ENCODE assay signal across 1 cellular context in the genomic region with DNA sequence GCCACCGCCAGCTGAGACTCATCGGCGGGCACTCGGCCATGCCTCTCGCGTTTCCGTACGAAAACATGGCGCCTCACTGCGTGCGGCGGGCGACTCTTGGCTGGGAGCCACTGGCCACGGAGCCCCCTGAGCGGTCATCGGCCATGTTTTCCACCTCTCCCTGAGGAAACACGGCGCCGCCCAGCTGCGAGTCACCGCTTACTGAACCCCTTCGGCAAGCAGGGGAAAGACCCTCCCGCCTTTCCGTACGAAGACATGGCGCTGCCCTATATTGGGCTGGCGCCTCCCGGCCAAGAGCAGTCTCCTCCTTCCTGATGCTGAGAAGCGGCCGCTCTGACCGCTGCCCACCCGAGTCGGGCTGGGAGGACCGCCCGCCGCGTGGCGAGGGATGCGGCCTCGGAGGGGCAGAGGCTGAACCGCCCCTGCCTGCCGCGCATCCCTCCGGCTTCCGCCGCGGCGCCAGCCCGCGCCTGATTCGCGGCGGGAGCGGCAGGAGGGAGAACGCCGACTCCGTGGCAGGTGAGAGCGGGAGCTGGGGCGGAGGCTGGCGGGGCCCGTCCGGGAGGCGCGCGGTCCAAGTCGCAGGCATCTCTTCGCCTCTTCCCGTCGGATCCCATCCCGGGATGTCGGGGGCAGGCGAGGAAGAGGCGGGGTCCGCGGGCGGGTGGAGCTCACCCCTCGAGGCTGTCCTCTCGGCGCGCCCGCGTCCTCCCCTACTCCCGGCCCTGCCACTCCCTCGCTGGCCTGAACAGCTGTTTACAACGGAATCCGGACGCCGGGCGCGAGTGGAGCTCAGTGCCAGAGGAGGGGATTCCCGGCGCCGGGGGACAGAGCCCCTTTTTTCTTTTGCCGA.
A peak's percentile ranks its signal among the peaks of the same experiment; 100 is the strongest.
TF ChIP-seq lines count a peak whose summit lies in the region.

A gene with protein sequence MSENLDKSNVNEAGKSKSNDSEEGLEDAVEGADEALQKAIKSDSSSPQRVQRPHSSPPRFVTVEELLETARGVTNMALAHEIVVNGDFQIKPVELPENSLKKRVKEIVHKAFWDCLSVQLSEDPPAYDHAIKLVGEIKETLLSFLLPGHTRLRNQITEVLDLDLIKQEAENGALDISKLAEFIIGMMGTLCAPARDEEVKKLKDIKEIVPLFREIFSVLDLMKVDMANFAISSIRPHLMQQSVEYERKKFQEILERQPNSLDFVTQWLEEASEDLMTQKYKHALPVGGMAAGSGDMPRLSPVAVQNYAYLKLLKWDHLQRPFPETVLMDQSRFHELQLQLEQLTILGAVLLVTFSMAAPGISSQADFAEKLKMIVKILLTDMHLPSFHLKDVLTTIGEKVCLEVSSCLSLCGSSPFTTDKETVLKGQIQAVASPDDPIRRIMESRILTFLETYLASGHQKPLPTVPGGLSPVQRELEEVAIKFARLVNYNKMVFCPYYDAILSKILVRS (plus strand): TSS at position 299 of the 853 bp plus-strand sequence. CDS start 4,202 bp downstream, outside the sequence.

TF ChIP-seq in K562, 482 proteins besides CTCF, POLR2A, EP300 and RAD21 (continued from another document and continues in another):
- TF ChIP-seq, protein P1, sequence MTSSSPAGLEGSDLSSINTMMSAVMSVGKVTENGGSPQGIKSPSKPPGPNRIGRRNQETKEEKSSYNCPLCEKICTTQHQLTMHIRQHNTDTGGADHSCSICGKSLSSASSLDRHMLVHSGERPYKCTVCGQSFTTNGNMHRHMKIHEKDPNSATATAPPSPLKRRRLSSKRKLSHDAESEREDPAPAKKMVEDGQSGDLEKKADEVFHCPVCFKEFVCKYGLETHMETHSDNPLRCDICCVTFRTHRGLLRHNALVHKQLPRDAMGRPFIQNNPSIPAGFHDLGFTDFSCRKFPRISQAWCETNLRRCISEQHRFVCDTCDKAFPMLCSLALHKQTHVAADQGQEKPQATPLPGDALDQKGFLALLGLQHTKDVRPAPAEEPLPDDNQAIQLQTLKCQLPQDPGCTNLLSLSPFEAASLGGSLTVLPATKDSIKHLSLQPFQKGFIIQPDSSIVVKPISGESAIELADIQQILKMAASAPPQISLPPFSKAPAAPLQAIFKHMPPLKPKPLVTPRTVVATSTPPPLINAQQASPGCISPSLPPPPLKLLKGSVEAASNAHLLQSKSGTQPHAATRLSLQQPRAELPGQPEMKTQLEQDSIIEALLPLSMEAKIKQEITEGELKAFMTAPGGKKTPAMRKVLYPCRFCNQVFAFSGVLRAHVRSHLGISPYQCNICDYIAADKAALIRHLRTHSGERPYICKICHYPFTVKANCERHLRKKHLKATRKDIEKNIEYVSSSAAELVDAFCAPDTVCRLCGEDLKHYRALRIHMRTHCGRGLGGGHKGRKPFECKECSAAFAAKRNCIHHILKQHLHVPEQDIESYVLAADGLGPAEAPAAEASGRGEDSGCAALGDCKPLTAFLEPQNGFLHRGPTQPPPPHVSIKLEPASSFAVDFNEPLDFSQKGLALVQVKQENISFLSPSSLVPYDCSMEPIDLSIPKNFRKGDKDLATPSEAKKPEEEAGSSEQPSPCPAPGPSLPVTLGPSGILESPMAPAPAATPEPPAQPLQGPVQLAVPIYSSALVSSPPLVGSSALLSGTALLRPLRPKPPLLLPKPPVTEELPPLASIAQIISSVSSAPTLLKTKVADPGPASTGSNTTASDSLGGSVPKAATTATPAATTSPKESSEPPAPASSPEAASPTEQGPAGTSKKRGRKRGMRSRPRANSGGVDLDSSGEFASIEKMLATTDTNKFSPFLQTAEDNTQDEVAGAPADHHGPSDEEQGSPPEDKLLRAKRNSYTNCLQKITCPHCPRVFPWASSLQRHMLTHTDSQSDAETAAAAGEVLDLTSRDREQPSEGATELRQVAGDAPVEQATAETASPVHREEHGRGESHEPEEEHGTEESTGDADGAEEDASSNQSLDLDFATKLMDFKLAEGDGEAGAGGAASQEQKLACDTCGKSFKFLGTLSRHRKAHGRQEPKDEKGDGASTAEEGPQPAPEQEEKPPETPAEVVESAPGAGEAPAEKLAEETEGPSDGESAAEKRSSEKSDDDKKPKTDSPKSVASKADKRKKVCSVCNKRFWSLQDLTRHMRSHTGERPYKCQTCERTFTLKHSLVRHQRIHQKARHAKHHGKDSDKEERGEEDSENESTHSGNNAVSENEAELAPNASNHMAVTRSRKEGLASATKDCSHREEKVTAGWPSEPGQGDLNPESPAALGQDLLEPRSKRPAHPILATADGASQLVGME (CRISPR knock-in tag; IDR thresholded peaks at IDR 0.05), result peak; percentile 60; the same call in 1 of the 2 replicates
- TF ChIP-seq, protein P2, sequence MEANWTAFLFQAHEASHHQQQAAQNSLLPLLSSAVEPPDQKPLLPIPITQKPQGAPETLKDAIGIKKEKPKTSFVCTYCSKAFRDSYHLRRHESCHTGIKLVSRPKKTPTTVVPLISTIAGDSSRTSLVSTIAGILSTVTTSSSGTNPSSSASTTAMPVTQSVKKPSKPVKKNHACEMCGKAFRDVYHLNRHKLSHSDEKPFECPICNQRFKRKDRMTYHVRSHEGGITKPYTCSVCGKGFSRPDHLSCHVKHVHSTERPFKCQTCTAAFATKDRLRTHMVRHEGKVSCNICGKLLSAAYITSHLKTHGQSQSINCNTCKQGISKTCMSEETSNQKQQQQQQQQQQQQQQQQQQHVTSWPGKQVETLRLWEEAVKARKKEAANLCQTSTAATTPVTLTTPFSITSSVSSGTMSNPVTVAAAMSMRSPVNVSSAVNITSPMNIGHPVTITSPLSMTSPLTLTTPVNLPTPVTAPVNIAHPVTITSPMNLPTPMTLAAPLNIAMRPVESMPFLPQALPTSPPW (CRISPR knock-in tag; IDR thresholded peaks at IDR 0.05), result peak; percentile 57
- TF ChIP-seq MAFF (IDR thresholded peaks at IDR 0.05; ENCODE audit: low read length), result no peak
- no peak for TF ChIP-seq KDM2B (CRISPR knock-in tag; IDR thresholded peaks at IDR 0.05)
- TF ChIP-seq PTTG1 (tag; IDR thresholded peaks at IDR 0.05; ENCODE audit: low read depth), result no peak
- TF ChIP-seq HMGN3 (IDR thresholded peaks at IDR 0.05; ENCODE audit: borderline replicate concordance, extremely low read depth, insufficient read length, low read depth, low read length), result peak; percentile 45
- TF ChIP-seq, protein P3, sequence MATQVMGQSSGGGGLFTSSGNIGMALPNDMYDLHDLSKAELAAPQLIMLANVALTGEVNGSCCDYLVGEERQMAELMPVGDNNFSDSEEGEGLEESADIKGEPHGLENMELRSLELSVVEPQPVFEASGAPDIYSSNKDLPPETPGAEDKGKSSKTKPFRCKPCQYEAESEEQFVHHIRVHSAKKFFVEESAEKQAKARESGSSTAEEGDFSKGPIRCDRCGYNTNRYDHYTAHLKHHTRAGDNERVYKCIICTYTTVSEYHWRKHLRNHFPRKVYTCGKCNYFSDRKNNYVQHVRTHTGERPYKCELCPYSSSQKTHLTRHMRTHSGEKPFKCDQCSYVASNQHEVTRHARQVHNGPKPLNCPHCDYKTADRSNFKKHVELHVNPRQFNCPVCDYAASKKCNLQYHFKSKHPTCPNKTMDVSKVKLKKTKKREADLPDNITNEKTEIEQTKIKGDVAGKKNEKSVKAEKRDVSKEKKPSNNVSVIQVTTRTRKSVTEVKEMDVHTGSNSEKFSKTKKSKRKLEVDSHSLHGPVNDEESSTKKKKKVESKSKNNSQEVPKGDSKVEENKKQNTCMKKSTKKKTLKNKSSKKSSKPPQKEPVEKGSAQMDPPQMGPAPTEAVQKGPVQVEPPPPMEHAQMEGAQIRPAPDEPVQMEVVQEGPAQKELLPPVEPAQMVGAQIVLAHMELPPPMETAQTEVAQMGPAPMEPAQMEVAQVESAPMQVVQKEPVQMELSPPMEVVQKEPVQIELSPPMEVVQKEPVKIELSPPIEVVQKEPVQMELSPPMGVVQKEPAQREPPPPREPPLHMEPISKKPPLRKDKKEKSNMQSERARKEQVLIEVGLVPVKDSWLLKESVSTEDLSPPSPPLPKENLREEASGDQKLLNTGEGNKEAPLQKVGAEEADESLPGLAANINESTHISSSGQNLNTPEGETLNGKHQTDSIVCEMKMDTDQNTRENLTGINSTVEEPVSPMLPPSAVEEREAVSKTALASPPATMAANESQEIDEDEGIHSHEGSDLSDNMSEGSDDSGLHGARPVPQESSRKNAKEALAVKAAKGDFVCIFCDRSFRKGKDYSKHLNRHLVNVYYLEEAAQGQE (CRISPR knock-in tag; IDR thresholded peaks at IDR 0.05; ENCODE audit: low read depth), result peak; percentile 58; the same call in 1 of the 2 replicates
- TF ChIP-seq KDM5B (IDR thresholded peaks at IDR 0.05; ENCODE audit: insufficient replicate concordance, low read depth, low read length), result peak; percentile 58
- TF ChIP-seq ZNF384 (IDR thresholded peaks at IDR 0.05; ENCODE audit: low read depth, low read length), result no peak
- peak; percentile 47 for TF ChIP-seq HNRNPLL (IDR thresholded peaks at IDR 0.05; ENCODE audit: low read depth, low read length, poor library complexity, severe bottlenecking)
- TF ChIP-seq PURB (CRISPR knock-in tag; IDR thresholded peaks at IDR 0.05; ENCODE audit: low read depth), result no peak
- TF ChIP-seq, protein P4, sequence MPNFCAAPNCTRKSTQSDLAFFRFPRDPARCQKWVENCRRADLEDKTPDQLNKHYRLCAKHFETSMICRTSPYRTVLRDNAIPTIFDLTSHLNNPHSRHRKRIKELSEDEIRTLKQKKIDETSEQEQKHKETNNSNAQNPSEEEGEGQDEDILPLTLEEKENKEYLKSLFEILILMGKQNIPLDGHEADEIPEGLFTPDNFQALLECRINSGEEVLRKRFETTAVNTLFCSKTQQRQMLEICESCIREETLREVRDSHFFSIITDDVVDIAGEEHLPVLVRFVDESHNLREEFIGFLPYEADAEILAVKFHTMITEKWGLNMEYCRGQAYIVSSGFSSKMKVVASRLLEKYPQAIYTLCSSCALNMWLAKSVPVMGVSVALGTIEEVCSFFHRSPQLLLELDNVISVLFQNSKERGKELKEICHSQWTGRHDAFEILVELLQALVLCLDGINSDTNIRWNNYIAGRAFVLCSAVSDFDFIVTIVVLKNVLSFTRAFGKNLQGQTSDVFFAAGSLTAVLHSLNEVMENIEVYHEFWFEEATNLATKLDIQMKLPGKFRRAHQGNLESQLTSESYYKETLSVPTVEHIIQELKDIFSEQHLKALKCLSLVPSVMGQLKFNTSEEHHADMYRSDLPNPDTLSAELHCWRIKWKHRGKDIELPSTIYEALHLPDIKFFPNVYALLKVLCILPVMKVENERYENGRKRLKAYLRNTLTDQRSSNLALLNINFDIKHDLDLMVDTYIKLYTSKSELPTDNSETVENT (CRISPR knock-in tag; IDR thresholded peaks at IDR 0.05), result peak; percentile 31; the same call in 1 of the 2 replicates
- TF ChIP-seq FOSL1 (tag; conservative IDR thresholded peaks at IDR 0.05), result peak; percentile 57; the same call in 1 of the 2 replicates
- peak; percentile 84; the same call in 1 of the 2 replicates for TF ChIP-seq TCF7L2 (IDR thresholded peaks at IDR 0.05; ENCODE audit: low read depth, low read length)
- peak; percentile 68; the same call in 1 of the 2 replicates for TF ChIP-seq ZNF197 (CRISPR knock-in tag; IDR thresholded peaks at IDR 0.05; ENCODE audit: low read depth)
- no peak for TF ChIP-seq FOXM1 (IDR thresholded peaks at IDR 0.05; ENCODE audit: low read depth)
- TF ChIP-seq FOXM1 (CRISPR knock-in tag; IDR thresholded peaks at IDR 0.05; ENCODE audit: low read depth), result peak; percentile 84; the same call in 1 of the 2 replicates
- peak; percentile 83 to 85; a peak in 3 of 4 replicates for TF ChIP-seq FOXK2 (conservative IDR thresholded peaks at IDR 0.05 in 1 of 2, IDR thresholded peaks at IDR 0.05 in 1 of 2; ENCODE audit: low read depth in 2 of 2)
- TF ChIP-seq, protein P5, sequence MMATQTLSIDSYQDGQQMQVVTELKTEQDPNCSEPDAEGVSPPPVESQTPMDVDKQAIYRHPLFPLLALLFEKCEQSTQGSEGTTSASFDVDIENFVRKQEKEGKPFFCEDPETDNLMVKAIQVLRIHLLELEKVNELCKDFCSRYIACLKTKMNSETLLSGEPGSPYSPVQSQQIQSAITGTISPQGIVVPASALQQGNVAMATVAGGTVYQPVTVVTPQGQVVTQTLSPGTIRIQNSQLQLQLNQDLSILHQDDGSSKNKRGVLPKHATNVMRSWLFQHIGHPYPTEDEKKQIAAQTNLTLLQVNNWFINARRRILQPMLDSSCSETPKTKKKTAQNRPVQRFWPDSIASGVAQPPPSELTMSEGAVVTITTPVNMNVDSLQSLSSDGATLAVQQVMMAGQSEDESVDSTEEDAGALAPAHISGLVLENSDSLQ (IDR thresholded peaks at IDR 0.05), result no peak
- TF ChIP-seq, protein P6, sequence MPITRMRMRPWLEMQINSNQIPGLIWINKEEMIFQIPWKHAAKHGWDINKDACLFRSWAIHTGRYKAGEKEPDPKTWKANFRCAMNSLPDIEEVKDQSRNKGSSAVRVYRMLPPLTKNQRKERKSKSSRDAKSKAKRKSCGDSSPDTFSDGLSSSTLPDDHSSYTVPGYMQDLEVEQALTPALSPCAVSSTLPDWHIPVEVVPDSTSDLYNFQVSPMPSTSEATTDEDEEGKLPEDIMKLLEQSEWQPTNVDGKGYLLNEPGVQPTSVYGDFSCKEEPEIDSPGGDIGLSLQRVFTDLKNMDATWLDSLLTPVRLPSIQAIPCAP (CRISPR knock-in tag; IDR thresholded peaks at IDR 0.05; ENCODE audit: borderline replicate concordance), result no peak
- no peak for TF ChIP-seq ZNF75A (CRISPR knock-in tag; IDR thresholded peaks at IDR 0.05)
- TF ChIP-seq ZNF212 (CRISPR knock-in tag; IDR thresholded peaks at IDR 0.05), result 0 out of 2 replicates have a peak, but pooled peaks have one; percentile 43
- TF ChIP-seq, protein P7, sequence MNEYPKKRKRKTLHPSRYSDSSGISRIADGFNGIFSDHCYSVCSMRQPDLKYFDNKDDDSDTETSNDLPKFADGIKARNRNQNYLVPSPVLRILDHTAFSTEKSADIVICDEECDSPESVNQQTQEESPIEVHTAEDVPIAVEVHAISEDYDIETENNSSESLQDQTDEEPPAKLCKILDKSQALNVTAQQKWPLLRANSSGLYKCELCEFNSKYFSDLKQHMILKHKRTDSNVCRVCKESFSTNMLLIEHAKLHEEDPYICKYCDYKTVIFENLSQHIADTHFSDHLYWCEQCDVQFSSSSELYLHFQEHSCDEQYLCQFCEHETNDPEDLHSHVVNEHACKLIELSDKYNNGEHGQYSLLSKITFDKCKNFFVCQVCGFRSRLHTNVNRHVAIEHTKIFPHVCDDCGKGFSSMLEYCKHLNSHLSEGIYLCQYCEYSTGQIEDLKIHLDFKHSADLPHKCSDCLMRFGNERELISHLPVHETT (CRISPR knock-in tag; conservative IDR thresholded peaks at IDR 0.05 in 1 of 2, IDR thresholded peaks at IDR 0.05 in 1 of 2), result peak in 1 of 2 experiments; percentile 76; a peak in 2 of 4 replicates
- TF ChIP-seq NFIX (CRISPR knock-in tag; IDR thresholded peaks at IDR 0.05; ENCODE audit: low read depth), result no peak
